Comparison of ENCODE assay signal across 19 cellular contexts in genomic region chr6:152164957-152165356, GRCh38.
"Had no signal": no experiment of that assay in that cellular context is flagged by ENCODE, and none has a peak within 500 bp of the region (broad histone marks: within the 10 kb centered on the region; RNA-seq: fewer than 3 reads in every experiment).

No MANE protein-coding gene starts in this region.

- DNase-seq: cortex of kidney; dorsolateral prefrontal cortex; effector memory CD4-positive, alpha-beta T cell; kidney; left cardiac atrium; left ventricle myocardium superior; mesendoderm; naive thymus-derived CD4-positive, alpha-beta T cell; nephron progenitor cell; stimulated activated CD4-positive, alpha-beta T cell treated with anti-CD3 and anti-CD28 coated beads, Interleukin-2, amount 100 ng/mL, for 48 hours; stimulated activated CD8-positive, alpha-beta memory T cell treated with anti-CD3 and anti-CD28 coated beads, Interleukin-4, amount 100 ng/mL, for 48 hours; stimulated activated naive CD8-positive, alpha-beta T cell treated with anti-CD3 and anti-CD28 coated beads, Interleukin-15, Interleukin-2, amounts not matched to agents 100 U/mL and 50 U/mL, for 24 hours; thyroid gland had no signal

- H3K4me1 ChIP-seq: suprapubic skin, thyroid gland had no signal

- H3K9me3 ChIP-seq: suprapubic skin, thyroid gland had no signal

- ATAC-seq: esophagus mucosa; left cardiac atrium; left ventricle myocardium superior; naive thymus-derived CD4-positive, alpha-beta T cell; stimulated activated effector memory CD8-positive, alpha-beta T cell treated with anti-CD3 and anti-CD28 coated beads, Interleukin-12 subunit alpha, Interleukin-12 subunit beta, amount 100 ng/mL, for 72 hours; stimulated activated naive CD8-positive, alpha-beta T cell treated with anti-CD3 and anti-CD28 coated beads, Interleukin-15, Interleukin-2, amounts not matched to agents 100 U/mL and 50 U/mL, for 24 hours had no signal

- H3K27me3 ChIP-seq: dorsolateral prefrontal cortex, suprapubic skin, thyroid gland had no signal

- H3K27me3 Mint-ChIP-seq: naive thymus-derived CD4-positive, alpha-beta T cell; type B pancreatic cell had no signal

- H3K27ac ChIP-seq: dorsolateral prefrontal cortex, suprapubic skin, thyroid gland had no signal

- H3K4me3 ChIP-seq: dorsolateral prefrontal cortex, lung, smooth muscle cell, suprapubic skin, thyroid gland had no signal

- H3K4me3 Mint-ChIP-seq: nephron progenitor cell; stimulated activated effector memory CD8-positive, alpha-beta T cell treated with anti-CD3 and anti-CD28 coated beads, Interleukin-12 subunit alpha, Interleukin-12 subunit beta, amount 100 ng/mL, for 72 hours; type B pancreatic cell had no signal

- H3K4me2 ChIP-seq: smooth muscle cell had no signal

- H3K27ac Mint-ChIP-seq: nephron progenitor cell, type B pancreatic cell had no signal

- H3K9me3 Mint-ChIP-seq: naive thymus-derived CD4-positive, alpha-beta T cell; nephron progenitor cell; stimulated activated effector memory CD8-positive, alpha-beta T cell treated with anti-CD3 and anti-CD28 coated beads, Interleukin-12 subunit alpha, Interleukin-12 subunit beta, amount 100 ng/mL, for 72 hours; type B pancreatic cell had no signal
